ENCODE assay signal across 15 cellular contexts in genomic region chr9:26228273-26228672, GRCh38.
DNase-seq lines count a peak whose midpoint lies in the region; ATAC-seq, FAIRE-seq and TF ChIP-seq lines count a peak whose summit lies in the region.
"Had no signal": no experiment of that assay in that cellular context is flagged by ENCODE, and none has a peak within 500 bp of the region (broad histone marks: within the 10 kb centered on the region; RNA-seq: fewer than 3 reads in every experiment).

No MANE protein-coding gene starts in this region.

- peak; percentile 26 for FAIRE-seq in astrocyte (lab: Jason Lieb, UNC)
- FAIRE-seq: GM19239 had no signal

- no peaks in the 10 kb centered on the region for H3K36me3 ChIP-seq in astrocyte (ENCODE audit: insufficient read depth, low read length)
- H3K36me3 ChIP-seq: BLaER1 had no signal

- no peak overlapping the region for H3K4me3 Mint-ChIP-seq in astrocyte (ENCODE audit: unreplicated experiment)
- H3K4me3 Mint-ChIP-seq in activated T-helper 17 cell treated with anti-CD3 and anti-CD28 coated beads, Interleukin-2, amount 50 U/mL, for 72 hours = no peak overlapping the region
- H3K4me3 Mint-ChIP-seq: CD8-positive, alpha-beta memory T cell had no signal

- H3K4me1 Mint-ChIP-seq in astrocyte (ENCODE audit: low read depth, unreplicated experiment) = peaks cover 4% of the 10 kb centered on the region
- H3K4me1 Mint-ChIP-seq in activated T-helper 17 cell treated with anti-CD3 and anti-CD28 coated beads, Interleukin-2, amount 50 U/mL, for 72 hours = no peaks in the 10 kb centered on the region
- H3K4me1 Mint-ChIP-seq: CD8-positive, alpha-beta memory T cell had no signal

- no peaks in the 10 kb centered on the region for H3K27me3 Mint-ChIP-seq in astrocyte (ENCODE audit: low read depth, unreplicated experiment)
- no peaks in the 10 kb centered on the region for H3K27me3 Mint-ChIP-seq in activated T-helper 17 cell treated with anti-CD3 and anti-CD28 coated beads, Interleukin-2, amount 50 U/mL, for 72 hours
- H3K27me3 Mint-ChIP-seq: CD8-positive, alpha-beta memory T cell had no signal

- no peak overlapping the region for H3K9ac ChIP-seq in astrocyte (ENCODE audit: low read length)
- H3K9ac ChIP-seq: BLaER1 had no signal

- H3K27ac ChIP-seq in astrocyte (ENCODE audit: low read depth, low read length) = no peak overlapping the region
- H3K27ac ChIP-seq: BLaER1 had no signal

- no peaks in the 10 kb centered on the region for H3K27me3 ChIP-seq in astrocyte (ENCODE audit: insufficient read depth, low read length)
- H3K27me3 ChIP-seq: BLaER1 had no signal

- peak; percentile 36 for DNase-seq in ELR (ENCODE audit: low read depth)
- DNase-seq in HT1080 (ENCODE audit: low read depth) = peak; percentile 47
- DNase-seq in astrocyte (ENCODE audit: low read depth) = no peak
- DNase-seq in kidney tubule cell (ENCODE audit: low spot score) = peak; percentile 58
- DNase-seq in T1000 (lab: John Stamatoyannopoulos, UW) = no peak
- DNase-seq in KG1 (lab: John Stamatoyannopoulos, UW) = no peak
- DNase-seq: 8988T; AML-193; Caco-2; CD8-positive, alpha-beta memory T cell; DND-41; GF-D8 had no signal

- no peaks in the 10 kb centered on the region for H3K79me2 ChIP-seq in astrocyte (ENCODE audit: insufficient read depth, low read length)

- no peaks in the 10 kb centered on the region for H4K20me1 ChIP-seq in astrocyte (ENCODE audit: insufficient read depth, low read length)
- H4K20me1 ChIP-seq: BLaER1 had no signal

- no peaks in the 10 kb centered on the region for H3K9me3 ChIP-seq in astrocyte (ENCODE audit: insufficient read depth, low read depth, low read length)
- H3K9me3 ChIP-seq: BLaER1, Caco-2 had no signal

- H3K4me3 ChIP-seq in astrocyte (ENCODE audit: insufficient read depth, low read depth, low read length) = no peak overlapping the region
- H3K4me3 ChIP-seq: BLaER1 had no signal

- no peak overlapping the region for H3K27ac Mint-ChIP-seq in astrocyte (ENCODE audit: unreplicated experiment)
- no peak overlapping the region for H3K27ac Mint-ChIP-seq in activated T-helper 17 cell treated with anti-CD3 and anti-CD28 coated beads, Interleukin-2, amount 50 U/mL, for 72 hours
- H3K27ac Mint-ChIP-seq: CD8-positive, alpha-beta memory T cell had no signal

- TF ChIP-seq CTCF in astrocyte (IDR thresholded peaks at IDR 0.05; ENCODE audit: insufficient read depth, low read depth, low read length) = no peak

- H3K9me3 Mint-ChIP-seq in astrocyte (ENCODE audit: unreplicated experiment) = no peaks in the 10 kb centered on the region
- H3K9me3 Mint-ChIP-seq in activated T-helper 17 cell treated with anti-CD3 and anti-CD28 coated beads, Interleukin-2, amount 50 U/mL, for 72 hours = peaks cover 5% of the 10 kb centered on the region

- H3K4me2 ChIP-seq in astrocyte (ENCODE audit: low read length) = no peak overlapping the region
- H3K4me2 ChIP-seq: BLaER1 had no signal

- ATAC-seq in activated T-helper 17 cell treated with anti-CD3 and anti-CD28 coated beads, Interleukin-2, amount 50 U/mL, for 72 hours (replicated peaks) = no peak

- no peaks in the 10 kb centered on the region for H3K4me1 ChIP-seq in astrocyte (ENCODE audit: insufficient read depth, low read length)
- H3K4me1 ChIP-seq: BLaER1, Caco-2 had no signal

- no peaks in the 10 kb centered on the region for H3K36me3 Mint-ChIP-seq in astrocyte (ENCODE audit: low read depth, unreplicated experiment)
- no peaks in the 10 kb centered on the region for H3K36me3 Mint-ChIP-seq in activated T-helper 17 cell treated with anti-CD3 and anti-CD28 coated beads, Interleukin-2, amount 50 U/mL, for 72 hours (ENCODE audit: low read depth)
- H3K36me3 Mint-ChIP-seq: CD8-positive, alpha-beta memory T cell had no signal

- H2AFZ ChIP-seq in astrocyte (ENCODE audit: low read depth, low read length) = no peak overlapping the region

Comparison
In these comparisons a context has a peak if more than half of its experiments do, and no peak if none do; other contexts are left out.
1. DNase-seq: peak in ELR (single experiment), HT1080 (single experiment) and kidney tubule cell (single experiment); none in astrocyte (single experiment), T1000 (single experiment) and KG1 (single experiment).